In genomic region chr3:138059261-138059660, GRCh38 we compare ENCODE assay signal across 22 cellular contexts. TPM values are rescaled to one million over a fixed set of nuclear protein-coding genes. Genes with fewer than 3 reads are reported as not detected.
"Had no signal": no experiment of that assay in that cellular context is flagged by ENCODE, and none has a peak within 500 bp of the region (broad histone marks: within the 10 kb centered on the region; RNA-seq: fewer than 3 reads in every experiment).

No MANE protein-coding gene starts in this region.

- H3K27ac ChIP-seq: skin epidermis, tibial artery, VCaP had no signal

- H3K9me3 ChIP-seq: tibial artery had no signal

- H3K27me3 ChIP-seq: tibial artery had no signal

- H3K4me3 ChIP-seq: skin epidermis, tibial artery had no signal

- DNase-seq: activated CD4-positive, alpha-beta T cell treated with anti-CD3 and anti-CD28 coated beads, Interleukin-2, amount 50 U/mL, for 4 hours; activated CD4-positive, CD25-positive, alpha-beta regulatory T cell treated with anti-CD3 and anti-CD28 coated beads, Interleukin-2, amount 50 U/mL, for 72 hours; activated gamma-delta T cell treated with Interleukin-2 at 50 U/mL for 16 hours; activated T-cell treated with anti-CD3 and anti-CD28 coated beads for 4 hours; caudate nucleus; hypothalamus; islet precursor cell; mammary epithelial cell; midbrain; nephron progenitor cell; nucleus accumbens; stimulated activated naive CD8-positive, alpha-beta T cell treated with anti-CD3 and anti-CD28 coated beads, Interleukin-15, Interleukin-2, amounts not matched to agents 100 U/mL and 50 U/mL, for 24 hours; substantia nigra; T-helper 2 cell; tibial artery had no signal

- ATAC-seq: activated naive CD4-positive, alpha-beta T cell treated with anti-CD3 and anti-CD28 coated beads, Interleukin-2, amount 50 U/mL, for 72 hours; stimulated activated naive CD8-positive, alpha-beta T cell treated with anti-CD3 and anti-CD28 coated beads, Interleukin-15, Interleukin-2, amounts not matched to agents 100 U/mL and 50 U/mL, for 24 hours had no signal

RNA-seq across cellular contexts. Expression of gene CLDN18, which starts 49.3 kb away (rescaled TPM):
- total RNA-seq: activated naive CD4-positive, alpha-beta T cell treated with anti-CD3 and anti-CD28 coated beads, Interleukin-2, amount 50 U/mL, for 72 hours; activated T-helper 1 cell treated with anti-CD3 and anti-CD28 coated beads, Interleukin-12 subunit alpha, Interleukin-12 subunit beta, Interleukin-2, Interleukin-4 antibody, amounts not matched to agents 30 ng/mL and 10 ng/mL and 1 ng/mL, durations not matched to agents 14 hours and 24 hours and 36 hours; epithelial cell of proximal tubule; mammary epithelial cell; posterior vena cava; urinary bladder had no signal
- polyA plus RNA-seq: mammary epithelial cell, urinary bladder had no signal

RNA-seq across cellular contexts. Expression of gene DZIP1L, which starts 56.1 kb away (rescaled TPM):
- total RNA-seq: activated naive CD4-positive, alpha-beta T cell treated with anti-CD3 and anti-CD28 coated beads, Interleukin-2, amount 50 U/mL, for 72 hours had no signal
